8 cellular contexts compared by ENCODE assay signal in genomic region chr19:38402967-38403674, GRCh38. TPM values are rescaled to one million over a fixed set of nuclear protein-coding genes. Genes with fewer than 3 reads are reported as not detected.
DNase-seq lines count a peak whose midpoint lies in the region; ATAC-seq and TF ChIP-seq lines count a peak whose summit lies in the region.

Gene FAM98C (plus strand): TSS chr19:38403093. CDS start chr19:38403154, 61 bp downstream.

- H3K27ac ChIP-seq in KMS-11 (peak within 1 kb of the TSS; percentile 46), Panc1 (ENCODE audit: low read length) (peak within 1 kb of the TSS; percentile 69), esophagus squamous epithelium (peak within 1 kb of the TSS; percentile 90 to 95 (median 92))

- H3K4me2 ChIP-seq in KMS-11 = peak within 1 kb of the TSS; percentile 58

- peak in 2 of 4 donors; percentile 9 to 58 for TF ChIP-seq POLR2A in esophagus squamous epithelium (IDR thresholded peaks at IDR 0.05)

- H3K4me3 Mint-ChIP-seq in naive B cell = peak within 1 kb of the TSS; percentile 88 to 96 (median 92)
- H3K4me3 Mint-ChIP-seq in stimulated activated memory B cell treated with anti-CD40 and anti-IgM and Interleukin-4, amounts not matched to agents 10 μg/mL and 1 μg/mL and 100 μg/mL, for 72 hours = peak within 1 kb of the TSS; percentile 93

- no peaks in the 10 kb centered on the region for H3K79me2 ChIP-seq in KMS-11 (ENCODE audit: insufficient read depth, low read depth)

- DNase-seq in DMS79 treated with DMSO at 0.1 percent for 48 hours (lab: John Stamatoyannopoulos, UW) (peak; percentile 92), Panc1 (ENCODE audit: low read depth, low spot score) (peak; percentile 81), esophagus squamous epithelium (lab: John Stamatoyannopoulos, UW) (peak; percentile 90), naive B cell (peak; percentile 99)
- DNase-seq in activated T-cell treated with anti-CD3 and anti-CD28 coated beads, Interleukin-2, amount 50 U/mL, for 48 hours = peak; percentile 99

- no peaks in the 10 kb centered on the region for H3K9me3 Mint-ChIP-seq in naive B cell
- no peaks in the 10 kb centered on the region for H3K9me3 Mint-ChIP-seq in stimulated activated memory B cell treated with anti-CD40 and anti-IgM and Interleukin-4, amounts not matched to agents 10 μg/mL and 1 μg/mL and 100 μg/mL, for 72 hours

- no CpG with 5 or more reads among the region's 82 CpGs for WGBS in esophagus squamous epithelium, 2 donors

- TF ChIP-seq CTCF in KMS-11 (conservative IDR thresholded peaks at IDR 0.05; ENCODE audit: low read depth, low read length) = peak; percentile 85
- TF ChIP-seq CTCF in Panc1 (IDR thresholded peaks at IDR 0.05) = peak; percentile 99
- peak; percentile 96 to 100 (median 99) for TF ChIP-seq CTCF in esophagus squamous epithelium (IDR thresholded peaks at IDR 0.05)

- in situ Hi-C loops in Panc1 (cut with HindIII; ENCODE audit: low pct_unique_long_range_greater_than_20kb, low sequenced_read_pairs) = no loop called here

- H3K9ac ChIP-seq in KMS-11 = peak within 1 kb of the TSS; percentile 77

- no peaks in the 10 kb centered on the region for H4K20me1 ChIP-seq in KMS-11 (ENCODE audit: insufficient read depth)

- no TSS peak for BruUV-seq in Panc1 (replicated peaks; lab: Mats Ljungman, UMichigan)

- CTCF ChIA-PET in Panc1 (lab: Charles Lee) = interaction anchor here (0.5 to 2.0 kb wide), 31 partner anchors 8 to 692 kb away, joined by 3 to 20 read pairs (median 5); partner anchors contain the start of genes ACTN4, GGN, NFKBIB and SIRT2

- H3K36me3 ChIP-seq in KMS-11 (ENCODE audit: insufficient read depth) (no peaks in the 10 kb centered on the region), Panc1 (ENCODE audit: control insufficient read depth, insufficient read depth, low read length) (no peaks in the 10 kb centered on the region), esophagus squamous epithelium (peaks cover 0 to 35% (median 9%) of the 10 kb centered on the region in 3 donors)

- H3K27ac Mint-ChIP-seq in naive B cell = peak within 1 kb of the TSS; percentile 80 to 95 (median 89)
- H3K27ac Mint-ChIP-seq in stimulated activated memory B cell treated with anti-CD40 and anti-IgM and Interleukin-4, amounts not matched to agents 10 μg/mL and 1 μg/mL and 100 μg/mL, for 72 hours = peak within 1 kb of the TSS; percentile 92

- POLR2A ChIA-PET in Panc1 (lab: Charles Lee) = interaction anchor here (0.5 to 1.2 kb wide), 5 partner anchors 105 to 844 kb away, joined by 3 to 6 read pairs (median 4); no protein-coding TSS in a partner anchor

- intact Hi-C loops in Panc1 (cut with micrococcal nuclease; ENCODE audit: unreplicated experiment) (loop anchor here (10.0 kb wide), 1 partner anchor 232 kb away; no protein-coding TSS in a partner anchor), esophagus squamous epithelium (cut with DNase I) (no loop called here)

- H3K4me1 Mint-ChIP-seq in naive B cell = peaks cover 4 to 24% (median 18%) of the 10 kb centered on the region in 3 donors
- peaks cover 23% of the 10 kb centered on the region for H3K4me1 Mint-ChIP-seq in stimulated activated memory B cell treated with anti-CD40 and anti-IgM and Interleukin-4, amounts not matched to agents 10 μg/mL and 1 μg/mL and 100 μg/mL, for 72 hours

- no peaks in the 10 kb centered on the region for H3K4me1 ChIP-seq in KMS-11 (ENCODE audit: low read depth, poor library complexity, severe bottlenecking)
- peaks cover 3% of the 10 kb centered on the region; the same call in 1 of the 2 replicates for H3K4me1 ChIP-seq in Panc1 (ENCODE audit: control insufficient read depth, insufficient read depth, low read length)
- peaks cover 5 to 20% (median 11%) of the 10 kb centered on the region in 3 donors for H3K4me1 ChIP-seq in esophagus squamous epithelium

- peak within 1 kb of the TSS; percentile 96 for H2AFZ ChIP-seq in KMS-11 (ENCODE audit: low read depth)

- peaks cover 16% of the 10 kb centered on the region for H3K27me3 ChIP-seq in KMS-11 (ENCODE audit: insufficient read depth, low read depth)
- no peaks in the 10 kb centered on the region for H3K27me3 ChIP-seq in Panc1 (ENCODE audit: control insufficient read depth, insufficient read depth, low read length)
- peaks cover 0 to 29% (median 2%) of the 10 kb centered on the region in 4 donors for H3K27me3 ChIP-seq in esophagus squamous epithelium

- H3K27me3 Mint-ChIP-seq in naive B cell = peaks cover 0 to 25% (median 20%) of the 10 kb centered on the region in 3 donors
- H3K27me3 Mint-ChIP-seq in stimulated activated memory B cell treated with anti-CD40 and anti-IgM and Interleukin-4, amounts not matched to agents 10 μg/mL and 1 μg/mL and 100 μg/mL, for 72 hours = peaks cover 38% of the 10 kb centered on the region

- no peaks in the 10 kb centered on the region for H3K36me3 Mint-ChIP-seq in naive B cell
- peaks cover 17% of the 10 kb centered on the region for H3K36me3 Mint-ChIP-seq in stimulated activated memory B cell treated with anti-CD40 and anti-IgM and Interleukin-4, amounts not matched to agents 10 μg/mL and 1 μg/mL and 100 μg/mL, for 72 hours

- no peaks in the 10 kb centered on the region for H3K9me3 ChIP-seq in Panc1 (ENCODE audit: control insufficient read depth, insufficient read depth, low read depth, low read length)
- no peaks in the 10 kb centered on the region for H3K9me3 ChIP-seq in esophagus squamous epithelium

- ATAC-seq in GM21737 (IDR thresholded peaks at IDR 0.05; ENCODE audit: unreplicated experiment) (peak; percentile 94), Panc1 (peak; percentile 98), naive B cell (ENCODE audit: low read depth in 2 of 2) (peak; percentile 93 to 95)
- ATAC-seq in stimulated activated memory B cell treated with anti-CD40 and anti-IgM and Interleukin-4, amounts not matched to agents 10 μg/mL and 1 μg/mL and 100 μg/mL, for 72 hours = peak; percentile 99

- no peak within 1 kb of the TSS for H3K4me3 ChIP-seq in KMS-11 (IDR thresholded peaks at IDR 0.05; ENCODE audit: insufficient read depth, low read depth, low read length)
- peak within 1 kb of the TSS; percentile 73 to 87 for H3K4me3 ChIP-seq in Panc1 (ENCODE audit: low read depth in 2 of 2, low read length in 2 of 2)
- peak within 1 kb of the TSS; percentile 71 to 97 (median 77) for H3K4me3 ChIP-seq in esophagus squamous epithelium

RNA-seq across cellular contexts. Expression of gene FAM98C, which starts in this region (rescaled TPM):
- total RNA-seq in Panc1 (2021; ENCODE audit: unreplicated experiment) = 24.7 TPM
- 32.6 TPM for polyA plus RNA-seq in Panc1 (2012; ENCODE audit: insufficient read length)
- 10 to 100 TPM; 14.4 to 40.0 (median 21.2) TPM for total RNA-seq in esophagus squamous epithelium
- 10 to 100 TPM in 5 of 6 donors, 1 to 10 TPM in 1; 3.6 to 23.8 (median 14.2) TPM for polyA plus RNA-seq in naive B cell (ENCODE audit: low read depth in 6 of 6)
